Comparison of ENCODE assay signal across 25 cellular contexts in the genomic region with DNA sequence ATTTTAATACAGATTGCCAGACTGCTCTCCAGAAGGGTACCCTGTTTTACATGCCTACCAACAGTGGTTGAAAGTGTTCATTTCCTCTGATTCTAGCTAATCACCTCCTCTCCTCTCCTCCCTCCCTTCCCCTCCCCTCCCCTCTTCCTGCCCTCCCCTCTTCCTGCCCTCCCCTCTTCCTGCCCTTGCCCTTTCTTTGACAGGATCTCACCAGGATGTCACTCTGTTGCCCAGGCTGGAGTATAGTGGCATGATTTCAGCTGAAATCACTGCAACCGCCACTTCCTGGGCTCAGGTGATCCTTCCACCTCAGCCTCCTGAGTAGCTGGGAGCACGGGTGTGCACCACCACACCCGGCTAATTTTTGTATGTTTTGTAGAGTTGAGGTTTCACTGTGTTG.
"Had no signal": no experiment of that assay in that cellular context is flagged by ENCODE, and none has a peak within 500 bp of the region (broad histone marks: within the 10 kb centered on the region; RNA-seq: fewer than 3 reads in every experiment).

No MANE protein-coding gene starts in this region.

- H3K27ac ChIP-seq: ascending aorta, breast epithelium, SJCRH30, SK-N-MC, WERI-Rb-1 had no signal

- H3K4me3 ChIP-seq: ascending aorta, breast epithelium, SJCRH30, SK-N-MC had no signal

- H3K27me3 Mint-ChIP-seq: activated naive CD4-positive, alpha-beta T cell treated with anti-CD3 and anti-CD28 coated beads, Interleukin-2, amount 50 U/mL, for 24 hours; activated naive CD8-positive, alpha-beta T cell treated with anti-CD3 and anti-CD28 coated beads, Interleukin-2, amount 10 ng/mL, durations not matched to agents 7 days and 5 days had no signal

- H3K36me3 ChIP-seq: breast epithelium had no signal

- H3K27me3 ChIP-seq: ascending aorta, breast epithelium, SJCRH30 had no signal

- H3K9me3 ChIP-seq: ascending aorta, breast epithelium, SJCRH30 had no signal

- DNase-seq: activated CD4-positive, alpha-beta T cell treated with anti-CD3 and anti-CD28 coated beads for 1 hour; activated CD4-positive, alpha-beta T cell treated with anti-CD3 and anti-CD28 coated beads for 48 hours; activated CD4-positive, CD25-positive, alpha-beta regulatory T cell; activated CD8-positive, alpha-beta memory T cell treated with anti-CD3 and anti-CD28 coated beads, Interleukin-2, amount 50 U/mL, for 4 hours; activated effector memory CD4-positive, alpha-beta T cell treated with Interleukin-2 at 50 U/mL for 16 hours; activated naive CD8-positive, alpha-beta T cell treated with anti-CD3 and anti-CD28 coated beads, Interleukin-2, amount 10 ng/mL, durations not matched to agents 7 days and 5 days; activated T-cell treated with anti-CD3 and anti-CD28 coated beads for 4 hours; activated T-cell treated with anti-CD3 and anti-CD28 coated beads, Interleukin-2, amount 50 U/mL, for 4 hours; amygdala; cerebellar nuclear complex; Karpas-422; NCI-H1105; NCI-H1417 treated with DMSO at 0.1 percent for 48 hours; NCI-H187 treated with DMSO at 0.1 percent for 48 hours; NCI-H226; NCI-H446 treated with DMSO at 0.1 percent for 48 hours; SHP77; SJCRH30; T1000; WERI-Rb-1 had no signal

- H3K9me3 Mint-ChIP-seq: activated naive CD4-positive, alpha-beta T cell treated with anti-CD3 and anti-CD28 coated beads, Interleukin-2, amount 50 U/mL, for 24 hours; activated T-cell treated with anti-CD3 and anti-CD28 coated beads, Interleukin-2, amount 50 U/mL, for 4 hours had no signal

- H3K4me1 ChIP-seq: ascending aorta, breast epithelium, SJCRH30 had no signal

- H3K4me3 Mint-ChIP-seq: activated naive CD4-positive, alpha-beta T cell treated with anti-CD3 and anti-CD28 coated beads, Interleukin-2, amount 50 U/mL, for 24 hours; activated naive CD8-positive, alpha-beta T cell treated with anti-CD3 and anti-CD28 coated beads, Interleukin-2, amount 10 ng/mL, durations not matched to agents 7 days and 5 days; activated T-cell treated with anti-CD3 and anti-CD28 coated beads, Interleukin-2, amount 50 U/mL, for 4 hours had no signal

- ATAC-seq: activated T-cell treated with anti-CD3 and anti-CD28 coated beads, Interleukin-2, amount 50 U/mL, for 4 hours; Panc1 had no signal
